ENCODE assay signal across 8 cellular contexts in the genomic region with DNA sequence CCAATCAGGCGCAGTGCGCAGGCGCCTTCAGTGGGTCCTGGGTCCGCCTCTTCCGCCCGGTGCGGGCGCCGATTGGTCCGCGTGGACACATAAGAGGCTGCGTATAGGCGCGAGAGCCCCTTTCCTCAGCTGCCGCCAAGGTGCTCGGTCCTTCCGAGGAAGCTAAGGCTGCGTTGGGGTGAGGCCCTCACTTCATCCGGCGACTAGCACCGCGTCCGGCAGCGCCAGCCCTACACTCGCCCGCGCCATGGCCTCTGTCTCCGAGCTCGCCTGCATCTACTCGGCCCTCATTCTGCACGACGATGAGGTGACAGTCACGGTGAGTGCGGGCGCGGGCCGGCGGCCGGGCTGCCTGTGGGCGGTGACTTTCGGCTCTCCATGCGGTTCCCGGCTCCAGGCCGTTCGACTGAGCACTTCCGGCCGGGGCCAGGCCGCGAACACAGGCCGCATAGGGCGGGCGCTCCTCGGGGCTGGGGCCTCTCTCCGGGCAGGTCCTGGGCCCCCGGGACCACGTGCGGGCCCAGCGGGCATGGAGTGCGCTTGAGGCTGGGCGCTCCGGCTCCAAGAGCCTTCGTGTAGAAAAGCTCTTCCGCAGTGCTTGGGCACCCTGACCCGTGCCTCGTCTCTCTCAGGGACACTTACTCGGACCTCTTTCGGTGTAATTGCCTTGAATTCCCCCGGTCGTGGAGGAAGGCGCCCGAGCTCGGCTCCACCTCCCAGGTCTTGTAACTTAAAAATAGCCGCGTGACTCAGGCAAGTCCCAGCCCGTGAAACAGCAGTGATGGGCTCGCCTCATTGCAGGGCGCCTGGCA. TPM values are rescaled to one million over a fixed set of nuclear protein-coding genes. Genes with fewer than 3 reads are reported as not detected.
DNase-seq lines count a peak whose midpoint lies in the region; ATAC-seq and TF ChIP-seq lines count a peak whose summit lies in the region.

A gene (plus strand): TSS at position 117 of the 812 bp plus-strand sequence. CDS start 131 bp downstream, at position 248.

- H3K36me3 ChIP-seq in BLaER1 = peaks cover 63% of the 10 kb centered on the region
- peaks cover 3 to 18% (median 12%) of the 10 kb centered on the region in 4 donors for H3K36me3 ChIP-seq in liver (ENCODE audit: control insufficient read depth in 4 of 4, insufficient read depth in 3 of 4, low read depth in 1 of 4, low read length in 3 of 4)

- peak within 1 kb of the TSS; percentile 87 for H3K4me2 ChIP-seq in BLaER1

- H3K4me3 ChIP-seq in BLaER1 (peak within 1 kb of the TSS; percentile 85), liver (ENCODE audit: low read depth in 1 of 3, low read length in 3 of 3) (peak within 1 kb of the TSS; percentile 76 to 94 (median 77))

- DNase-seq in NCI-H748 treated with DMSO at 0.1 percent for 48 hours (lab: John Stamatoyannopoulos, UW) = peak; percentile 61
- peak; percentile 91 to 94 for DNase-seq in activated CD4-positive, alpha-beta T cell treated with anti-CD3 and anti-CD28 coated beads, Interleukin-2, amount 50 U/mL, for 48 hours
- peak; percentile 88 to 95 for DNase-seq in dermis microvascular lymphatic vessel endothelial cell (ENCODE audit: low read depth in 2 of 2)
- DNase-seq in stimulated activated CD4-positive, alpha-beta T cell treated with anti-CD3 and anti-CD28 coated beads, Interleukin-4, amount 100 ng/mL, for 24 hours = peak; percentile 96

- peak within 1 kb of the TSS; percentile 93 for H3K27ac ChIP-seq in BLaER1
- peak within 1 kb of the TSS; percentile 82 to 94 for H3K27ac ChIP-seq in liver (ENCODE audit: low read depth in 1 of 2, low read length in 2 of 2)

- H3K9me3 ChIP-seq in BLaER1 (no peaks in the 10 kb centered on the region), liver (ENCODE audit: control insufficient read depth in 4 of 4, low read length in 3 of 4) (no peaks in the 10 kb centered on the region)

- TF ChIP-seq CTCF in liver (IDR thresholded peaks at IDR 0.05; ENCODE audit: low read depth, low read length, missing input control) = no peak

- H3K4me1 ChIP-seq in BLaER1 (peaks cover 27% of the 10 kb centered on the region), liver (ENCODE audit: control insufficient read depth in 4 of 4, insufficient read depth in 4 of 4, low read length in 3 of 4) (peaks cover 4 to 28% (median 21%) of the 10 kb centered on the region in 4 donors)

- H3K27me3 ChIP-seq in BLaER1 = no peaks in the 10 kb centered on the region
- H3K27me3 ChIP-seq in liver (ENCODE audit: control insufficient read depth in 4 of 4, insufficient read depth in 4 of 4, low read length in 3 of 4) = no peaks in the 10 kb centered on the region

- ATAC-seq in GM19324 (IDR thresholded peaks at IDR 0.05; ENCODE audit: low FRiP score, unreplicated experiment) (peak; percentile 83), HG03469 (IDR thresholded peaks at IDR 0.05; ENCODE audit: unreplicated experiment) (peak; percentile 57)

- WGBS in liver = under 1% methylated on average over 77 of the region's 77 CpGs

- peaks cover 52% of the 10 kb centered on the region for H4K20me1 ChIP-seq in BLaER1

- TF ChIP-seq RAD21 in liver (IDR thresholded peaks at IDR 0.05) = peak in 1 of 2 donors; percentile 7

- H3K9ac ChIP-seq in BLaER1 = peak within 1 kb of the TSS; percentile 95
- peak within 1 kb of the TSS; percentile 88 to 90 for H3K9ac ChIP-seq in liver (ENCODE audit: low read depth in 1 of 2, low read length in 2 of 2)

TF ChIP-seq in liver, 16 proteins besides CTCF, POLR2A, EP300 and RAD21:
- TF ChIP-seq, protein P1, sequence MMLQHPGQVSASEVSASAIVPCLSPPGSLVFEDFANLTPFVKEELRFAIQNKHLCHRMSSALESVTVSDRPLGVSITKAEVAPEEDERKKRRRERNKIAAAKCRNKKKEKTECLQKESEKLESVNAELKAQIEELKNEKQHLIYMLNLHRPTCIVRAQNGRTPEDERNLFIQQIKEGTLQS (IDR thresholded peaks at IDR 0.05) = no peak
- TF ChIP-seq SP1 (IDR thresholded peaks at IDR 0.05) (no peak), TAF1 (conservative IDR thresholded peaks at IDR 0.05) (peak; percentile 100), RXRA (IDR thresholded peaks at IDR 0.05) (no peak), FOXA2 (IDR thresholded peaks at IDR 0.05) (no peak), GABPA (IDR thresholded peaks at IDR 0.05 in 1 of 2, conservative IDR thresholded peaks at IDR 0.05 in 1 of 2) (peak in 1 of 2 donors; percentile 77), JUND (IDR thresholded peaks at IDR 0.05) (peak in 1 of 2 donors; percentile 9), HNF4A (conservative IDR thresholded peaks at IDR 0.05) (no peak), NR2F2 (IDR thresholded peaks at IDR 0.05) (no peak), HNF4G (IDR thresholded peaks at IDR 0.05) (no peak), YY1 (IDR thresholded peaks at IDR 0.05) (no peak), FOXA1 (IDR thresholded peaks at IDR 0.05) (no peak), EGR1 (IDR thresholded peaks at IDR 0.05; ENCODE audit: low read depth in 2 of 2) (no peak)
- TF ChIP-seq, protein P2, sequence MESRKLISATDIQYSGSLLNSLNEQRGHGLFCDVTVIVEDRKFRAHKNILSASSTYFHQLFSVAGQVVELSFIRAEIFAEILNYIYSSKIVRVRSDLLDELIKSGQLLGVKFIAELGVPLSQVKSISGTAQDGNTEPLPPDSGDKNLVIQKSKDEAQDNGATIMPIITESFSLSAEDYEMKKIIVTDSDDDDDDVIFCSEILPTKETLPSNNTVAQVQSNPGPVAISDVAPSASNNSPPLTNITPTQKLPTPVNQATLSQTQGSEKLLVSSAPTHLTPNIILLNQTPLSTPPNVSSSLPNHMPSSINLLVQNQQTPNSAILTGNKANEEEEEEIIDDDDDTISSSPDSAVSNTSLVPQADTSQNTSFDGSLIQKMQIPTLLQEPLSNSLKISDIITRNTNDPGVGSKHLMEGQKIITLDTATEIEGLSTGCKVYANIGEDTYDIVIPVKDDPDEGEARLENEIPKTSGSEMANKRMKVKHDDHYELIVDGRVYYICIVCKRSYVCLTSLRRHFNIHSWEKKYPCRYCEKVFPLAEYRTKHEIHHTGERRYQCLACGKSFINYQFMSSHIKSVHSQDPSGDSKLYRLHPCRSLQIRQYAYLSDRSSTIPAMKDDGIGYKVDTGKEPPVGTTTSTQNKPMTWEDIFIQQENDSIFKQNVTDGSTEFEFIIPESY (IDR thresholded peaks at IDR 0.05) = no peak
- TF ChIP-seq, protein P3, sequence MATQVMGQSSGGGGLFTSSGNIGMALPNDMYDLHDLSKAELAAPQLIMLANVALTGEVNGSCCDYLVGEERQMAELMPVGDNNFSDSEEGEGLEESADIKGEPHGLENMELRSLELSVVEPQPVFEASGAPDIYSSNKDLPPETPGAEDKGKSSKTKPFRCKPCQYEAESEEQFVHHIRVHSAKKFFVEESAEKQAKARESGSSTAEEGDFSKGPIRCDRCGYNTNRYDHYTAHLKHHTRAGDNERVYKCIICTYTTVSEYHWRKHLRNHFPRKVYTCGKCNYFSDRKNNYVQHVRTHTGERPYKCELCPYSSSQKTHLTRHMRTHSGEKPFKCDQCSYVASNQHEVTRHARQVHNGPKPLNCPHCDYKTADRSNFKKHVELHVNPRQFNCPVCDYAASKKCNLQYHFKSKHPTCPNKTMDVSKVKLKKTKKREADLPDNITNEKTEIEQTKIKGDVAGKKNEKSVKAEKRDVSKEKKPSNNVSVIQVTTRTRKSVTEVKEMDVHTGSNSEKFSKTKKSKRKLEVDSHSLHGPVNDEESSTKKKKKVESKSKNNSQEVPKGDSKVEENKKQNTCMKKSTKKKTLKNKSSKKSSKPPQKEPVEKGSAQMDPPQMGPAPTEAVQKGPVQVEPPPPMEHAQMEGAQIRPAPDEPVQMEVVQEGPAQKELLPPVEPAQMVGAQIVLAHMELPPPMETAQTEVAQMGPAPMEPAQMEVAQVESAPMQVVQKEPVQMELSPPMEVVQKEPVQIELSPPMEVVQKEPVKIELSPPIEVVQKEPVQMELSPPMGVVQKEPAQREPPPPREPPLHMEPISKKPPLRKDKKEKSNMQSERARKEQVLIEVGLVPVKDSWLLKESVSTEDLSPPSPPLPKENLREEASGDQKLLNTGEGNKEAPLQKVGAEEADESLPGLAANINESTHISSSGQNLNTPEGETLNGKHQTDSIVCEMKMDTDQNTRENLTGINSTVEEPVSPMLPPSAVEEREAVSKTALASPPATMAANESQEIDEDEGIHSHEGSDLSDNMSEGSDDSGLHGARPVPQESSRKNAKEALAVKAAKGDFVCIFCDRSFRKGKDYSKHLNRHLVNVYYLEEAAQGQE (IDR thresholded peaks at IDR 0.05) = peak; percentile 96
- TF ChIP-seq, protein P4, sequence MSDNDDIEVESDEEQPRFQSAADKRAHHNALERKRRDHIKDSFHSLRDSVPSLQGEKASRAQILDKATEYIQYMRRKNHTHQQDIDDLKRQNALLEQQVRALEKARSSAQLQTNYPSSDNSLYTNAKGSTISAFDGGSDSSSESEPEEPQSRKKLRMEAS (IDR thresholded peaks at IDR 0.05) = peak; percentile 27

RNA-seq across cellular contexts. Expression of the gene that starts here (rescaled TPM):
- total RNA-seq in dermis microvascular lymphatic vessel endothelial cell (53.8 and 60.2 TPM in 2 replicates), liver (10 to 100 TPM; 45.2 to 69.6 TPM)
- 100 to 1,000 TPM; 568 to 765 TPM for polyA plus RNA-seq in liver

Comparison
In these comparisons a context has a peak if more than half of its experiments do, and no peak if none do; other contexts are left out.
1. Peak in every context shown above with its lines: DNase-seq, ATAC-seq, H3K4me3 ChIP-seq and H3K27ac ChIP-seq.